In the genomic region with DNA sequence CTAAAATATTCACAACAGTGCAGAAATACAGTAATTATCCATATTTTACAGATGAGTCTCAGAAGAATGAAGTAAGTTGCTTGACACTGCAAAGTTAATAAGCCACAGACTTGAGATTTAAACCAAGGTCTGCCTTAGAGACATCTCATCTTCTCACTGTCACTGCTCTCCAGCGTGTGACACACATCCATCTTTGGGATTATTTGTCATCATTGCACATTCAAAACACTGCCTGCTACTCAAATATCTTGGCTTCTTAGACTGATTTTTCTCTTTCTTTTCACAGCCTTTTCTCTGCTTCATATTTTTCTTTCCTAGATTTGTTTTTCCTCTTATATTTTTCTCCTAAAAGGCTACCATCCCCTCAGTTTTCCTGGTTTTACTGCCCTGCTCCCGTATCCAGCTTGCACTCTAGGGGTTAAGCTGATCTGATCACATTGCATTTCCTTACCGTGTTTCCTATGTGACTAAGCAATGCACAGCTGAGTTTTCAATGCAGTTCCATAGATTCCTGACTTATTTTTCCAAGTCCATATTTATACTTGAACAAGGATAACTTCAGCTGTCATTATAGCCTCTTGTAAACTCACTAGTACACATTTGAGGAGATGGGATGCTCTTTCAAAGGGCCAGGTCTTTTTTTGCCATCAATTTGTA, we compare ENCODE assay signal across 16 cellular contexts.
DNase-seq lines count a peak whose midpoint lies in the region; ATAC-seq and TF ChIP-seq lines count a peak whose summit lies in the region.
"Had no signal": no experiment of that assay in that cellular context is flagged by ENCODE, and none has a peak within 500 bp of the region (broad histone marks: within the 10 kb centered on the region; RNA-seq: fewer than 3 reads in every experiment).

No MANE protein-coding gene starts in this region.

- H3K27ac Mint-ChIP-seq in GM23338: no peak overlapping the region
- H3K27ac Mint-ChIP-seq: CD4-positive, alpha-beta T cell; HFFc6 had no signal

- H2BK5ac ChIP-seq in mesenchymal stem cell (ENCODE audit: low read depth, low read length, poor library complexity, severe bottlenecking): no peak overlapping the region

- H3K9me3 Mint-ChIP-seq in GM23338: peaks cover 11% of the 10 kb centered on the region; the same call in 2 of the 3 replicates
- H3K9me3 Mint-ChIP-seq: CD4-positive, alpha-beta T cell; HFFc6 had no signal

- H2AK5ac ChIP-seq in mesenchymal stem cell (ENCODE audit: low read length, severe bottlenecking): no peak overlapping the region

- no peak overlapping the region for H3K27ac ChIP-seq in GM23338 (ENCODE audit: low read depth)
- no peak overlapping the region for H3K27ac ChIP-seq in mesenchymal stem cell (ENCODE audit: low read length, poor library complexity, severe bottlenecking)
- H3K27ac ChIP-seq: C4-2B had no signal

- H4K8ac ChIP-seq in mesenchymal stem cell (ENCODE audit: low read length): no peak overlapping the region

- no peak overlapping the region for H3K9ac ChIP-seq in mesenchymal stem cell (ENCODE audit: low read length)

- no peaks in the 10 kb centered on the region; the same call in 2 of the 3 replicates for H3K4me1 Mint-ChIP-seq in GM23338
- H3K4me1 Mint-ChIP-seq: IgD-negative memory B cell had no signal

- H3K27me3 Mint-ChIP-seq in GM23338 (ENCODE audit: insufficient read depth, low read depth, poor library complexity): no peaks in the 10 kb centered on the region

- no peak overlapping the region for H3K18ac ChIP-seq in mesenchymal stem cell (ENCODE audit: low read depth in 1 of 2, low read length in 2 of 2)

- WGBS in mesenchymal stem cell: 84% methylated on average over 3 of the region's 3 CpGs

- no peaks in the 10 kb centered on the region for H3K79me1 ChIP-seq in mesenchymal stem cell (replicated peaks; ENCODE audit: low read length, poor library complexity, severe bottlenecking)

- CTCF ChIA-PET in HEK293T (lab: Yijun Ruan, JAX): no interaction called here

- no peak for DNase-seq in GM23338 (ENCODE audit: low spot score)
- peak; percentile 66 for DNase-seq in dermis blood vessel endothelial cell
- peak; percentile 11 for DNase-seq in kidney tubule cell (ENCODE audit: low spot score)
- DNase-seq in NCI-H1930 (lab: John Stamatoyannopoulos, UW): no peak
- DNase-seq in mesenchymal stem cell: no peak
- no peak for DNase-seq in HEK293T (ENCODE audit: extremely low spot score)
- DNase-seq: ACHN; AML-193; Caco-2; CD4-positive, alpha-beta T cell; GDM1; HFFc6; KBM-7 had no signal

- POLR2A ChIA-PET in HEK293T (lab: Yijun Ruan, JAX): no interaction called here

- no peaks in the 10 kb centered on the region for H3K27me3 ChIP-seq in GM23338 (ENCODE audit: insufficient read depth)
- no peaks in the 10 kb centered on the region for H3K27me3 ChIP-seq in mesenchymal stem cell (ENCODE audit: control insufficient read depth in 1 of 2, insufficient read depth in 1 of 2, low read length in 2 of 2)

- no peak overlapping the region for H2BK15ac ChIP-seq in mesenchymal stem cell (ENCODE audit: low read depth, poor library complexity, severe bottlenecking)

- H3F3A ChIP-seq in GM23338 (replicated peaks; ENCODE audit: low read depth): no peaks in the 10 kb centered on the region

- H3K9me3 ChIP-seq in mesenchymal stem cell (ENCODE audit: control insufficient read depth, low read length): no peaks in the 10 kb centered on the region
- H3K9me3 ChIP-seq: Caco-2 had no signal

- H3K9me2 ChIP-seq in GM23338 (ENCODE audit: insufficient read depth): peaks cover 4% of the 10 kb centered on the region; the same call in 1 of the 2 replicates

- H3K36me3 Mint-ChIP-seq in GM23338 (ENCODE audit: low read depth): no peaks in the 10 kb centered on the region; the same call in 2 of the 3 replicates
- H3K36me3 Mint-ChIP-seq: IgD-negative memory B cell had no signal

- H3K4me1 ChIP-seq in GM23338 (ENCODE audit: insufficient read depth) (no peaks in the 10 kb centered on the region), mesenchymal stem cell (ENCODE audit: control insufficient read depth, insufficient read depth, low read depth, low read length) (no peaks in the 10 kb centered on the region)
- H3K4me1 ChIP-seq: Caco-2 had no signal

- no peak overlapping the region for H3K4ac ChIP-seq in mesenchymal stem cell (ENCODE audit: low read depth in 1 of 2, low read length in 2 of 2)

- no peaks in the 10 kb centered on the region for H3K79me2 ChIP-seq in GM23338 (replicated peaks; ENCODE audit: insufficient read depth)

- TF ChIP-seq CTCF in GM23338 (conservative IDR thresholded peaks at IDR 0.05; ENCODE audit: low read depth in 2 of 2): no peak

- H4K20me1 ChIP-seq in GM23338 (replicated peaks; ENCODE audit: insufficient read depth): no peaks in the 10 kb centered on the region

- H3K36me3 ChIP-seq in GM23338 (ENCODE audit: insufficient read depth) (no peaks in the 10 kb centered on the region), mesenchymal stem cell (ENCODE audit: control insufficient read depth in 1 of 2, insufficient read depth in 2 of 2, low read depth in 1 of 2, low read length in 2 of 2) (no peaks in the 10 kb centered on the region)

- H2AFZ ChIP-seq in GM23338 (peak overlapping the region; percentile 23; the same call in 1 of the 2 replicates), mesenchymal stem cell (ENCODE audit: low read depth, low read length) (no peak overlapping the region)

- no peak overlapping the region for H3K4me3 Mint-ChIP-seq in GM23338
- H3K4me3 Mint-ChIP-seq: CD4-positive, alpha-beta T cell; HFFc6; IgD-negative memory B cell had no signal

- ATAC-seq in GM23338: no peak
- ATAC-seq in GM18907 (IDR thresholded peaks at IDR 0.05; ENCODE audit: unreplicated experiment): no peak

- no peak overlapping the region for H2BK12ac ChIP-seq in mesenchymal stem cell (ENCODE audit: low read length in 2 of 2)

- no peak overlapping the region for H3K23ac ChIP-seq in mesenchymal stem cell (ENCODE audit: low read length in 2 of 2)

- no peak overlapping the region for H3K4me3 ChIP-seq in GM23338
- H3K4me3 ChIP-seq in mesenchymal stem cell (ENCODE audit: insufficient read depth in 1 of 2, low read depth in 1 of 2, low read length in 2 of 2): no peak overlapping the region

- no peak overlapping the region for H4K91ac ChIP-seq in mesenchymal stem cell (ENCODE audit: low read length)

- no peak overlapping the region for H3K14ac ChIP-seq in mesenchymal stem cell (ENCODE audit: low read length in 2 of 2)

- H2BK120ac ChIP-seq in mesenchymal stem cell (ENCODE audit: low read depth, low read length): no peak overlapping the region

- H3K4me2 ChIP-seq in GM23338 (no peak overlapping the region), mesenchymal stem cell (ENCODE audit: low read length, poor library complexity, severe bottlenecking) (no peak overlapping the region)

TF ChIP-seq in GM23338, 12 proteins besides CTCF, POLR2A, EP300 and RAD21 (continues in another document):
- TF ChIP-seq, protein P1, sequence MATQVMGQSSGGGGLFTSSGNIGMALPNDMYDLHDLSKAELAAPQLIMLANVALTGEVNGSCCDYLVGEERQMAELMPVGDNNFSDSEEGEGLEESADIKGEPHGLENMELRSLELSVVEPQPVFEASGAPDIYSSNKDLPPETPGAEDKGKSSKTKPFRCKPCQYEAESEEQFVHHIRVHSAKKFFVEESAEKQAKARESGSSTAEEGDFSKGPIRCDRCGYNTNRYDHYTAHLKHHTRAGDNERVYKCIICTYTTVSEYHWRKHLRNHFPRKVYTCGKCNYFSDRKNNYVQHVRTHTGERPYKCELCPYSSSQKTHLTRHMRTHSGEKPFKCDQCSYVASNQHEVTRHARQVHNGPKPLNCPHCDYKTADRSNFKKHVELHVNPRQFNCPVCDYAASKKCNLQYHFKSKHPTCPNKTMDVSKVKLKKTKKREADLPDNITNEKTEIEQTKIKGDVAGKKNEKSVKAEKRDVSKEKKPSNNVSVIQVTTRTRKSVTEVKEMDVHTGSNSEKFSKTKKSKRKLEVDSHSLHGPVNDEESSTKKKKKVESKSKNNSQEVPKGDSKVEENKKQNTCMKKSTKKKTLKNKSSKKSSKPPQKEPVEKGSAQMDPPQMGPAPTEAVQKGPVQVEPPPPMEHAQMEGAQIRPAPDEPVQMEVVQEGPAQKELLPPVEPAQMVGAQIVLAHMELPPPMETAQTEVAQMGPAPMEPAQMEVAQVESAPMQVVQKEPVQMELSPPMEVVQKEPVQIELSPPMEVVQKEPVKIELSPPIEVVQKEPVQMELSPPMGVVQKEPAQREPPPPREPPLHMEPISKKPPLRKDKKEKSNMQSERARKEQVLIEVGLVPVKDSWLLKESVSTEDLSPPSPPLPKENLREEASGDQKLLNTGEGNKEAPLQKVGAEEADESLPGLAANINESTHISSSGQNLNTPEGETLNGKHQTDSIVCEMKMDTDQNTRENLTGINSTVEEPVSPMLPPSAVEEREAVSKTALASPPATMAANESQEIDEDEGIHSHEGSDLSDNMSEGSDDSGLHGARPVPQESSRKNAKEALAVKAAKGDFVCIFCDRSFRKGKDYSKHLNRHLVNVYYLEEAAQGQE (IDR thresholded peaks at IDR 0.05; ENCODE audit: unreplicated experiment): no peak
- no peak for TF ChIP-seq ZNF331 (CRISPR knock-in tag; IDR thresholded peaks at IDR 0.05; ENCODE audit: low read depth)

TF ChIP-seq in HEK293T, 16 proteins besides CTCF, POLR2A, EP300 and RAD21:
- no peak for TF ChIP-seq ZNF384 (IDR thresholded peaks at IDR 0.05)
- TF ChIP-seq NFRKB (IDR thresholded peaks at IDR 0.05): no peak
- no peak for TF ChIP-seq CTBP1 (IDR thresholded peaks at IDR 0.05; ENCODE audit: borderline replicate concordance)
- no peak for TF ChIP-seq ARNT (IDR thresholded peaks at IDR 0.05)
- TF ChIP-seq SUZ12 (IDR thresholded peaks at IDR 0.05): no peak
- TF ChIP-seq FOXA1 (IDR thresholded peaks at IDR 0.05): no peak
- TF ChIP-seq ELF4 (IDR thresholded peaks at IDR 0.05): no peak
- no peak for TF ChIP-seq TARDBP (IDR thresholded peaks at IDR 0.05)

Comparison
In these comparisons a context has a peak if more than half of its experiments do, and no peak if none do; other contexts are left out.
1. DNase-seq: peak in dermis blood vessel endothelial cell (single experiment) and kidney tubule cell (single experiment); none in GM23338 (single experiment), NCI-H1930 (0 of 2), mesenchymal stem cell (single experiment) and HEK293T (single experiment).